Comparison of ENCODE assay signal across 8 cellular contexts in genomic region chr1:12528021-12528852, GRCh38.
A peak's percentile ranks its signal among the peaks of the same experiment; 100 is the strongest.
DNase-seq lines count a peak whose midpoint lies in the region; ATAC-seq and TF ChIP-seq lines count a peak whose summit lies in the region.

No MANE protein-coding gene starts in this region.

- H3K9me3 ChIP-seq in Peyer's patch (no peaks in the 10 kb centered on the region), psoas muscle (no peaks in the 10 kb centered on the region)

- H3K9me3 Mint-ChIP-seq in immature natural killer cell, result no peaks in the 10 kb centered on the region
- H3K9me3 Mint-ChIP-seq in T-helper 2 cell treated with Interferon-gamma antibody and Interleukin-4, amounts not matched to agents 5 μg/mL and 100 μg/mL, for 36 hours, result peaks cover under 1% of the 10 kb centered on the region

- DNase-seq in DMS53 (lab: John Stamatoyannopoulos, UW) (peak; percentile 95), Peyer's patch (peak in 2 of 3 donors; percentile 87 to 90), fibroblast of villous mesenchyme (ENCODE audit: low read depth) (peak; percentile 87), psoas muscle (peak; percentile 68 to 86), foreskin melanocyte (no peak), immature natural killer cell (no peak)
- DNase-seq in effector CD4-positive, alpha-beta T cell, result no peak
- DNase-seq in T-helper 2 cell treated with Interferon-gamma antibody and Interleukin-4, amounts not matched to agents 5 μg/mL and 100 μg/mL, for 36 hours (ENCODE audit: low spot score), result no peak

- H3K27ac Mint-ChIP-seq in immature natural killer cell, result no peak overlapping the region
- no peak overlapping the region for H3K27ac Mint-ChIP-seq in T-helper 2 cell treated with Interferon-gamma antibody and Interleukin-4, amounts not matched to agents 5 μg/mL and 100 μg/mL, for 36 hours

- TF ChIP-seq CTCF in Peyer's patch (IDR thresholded peaks at IDR 0.05) (no peak), fibroblast of villous mesenchyme (IDR thresholded peaks at IDR 0.05; ENCODE audit: insufficient read depth, low read depth, low read length) (no peak), psoas muscle (IDR thresholded peaks at IDR 0.05) (no peak)

- intact Hi-C loops in psoas muscle (cut with DNase I), result no loop called here

- H3K27me3 ChIP-seq in Peyer's patch (no peaks in the 10 kb centered on the region), psoas muscle (ENCODE audit: insufficient read depth in 3 of 3, low read length in 2 of 3) (no peaks in the 10 kb centered on the region)

- H3K27ac ChIP-seq in Peyer's patch (peak overlapping the region in 3 of 4 donors; percentile 0 to 79 (median 32)), psoas muscle (peak overlapping the region; percentile 38)

- peak overlapping the region in 1 of 4 donors; percentile 6 for H3K4me3 ChIP-seq in Peyer's patch
- no peak overlapping the region for H3K4me3 ChIP-seq in fibroblast of villous mesenchyme (ENCODE audit: low read depth, low read length)
- no peak overlapping the region for H3K4me3 ChIP-seq in psoas muscle

- H3K36me3 Mint-ChIP-seq in immature natural killer cell, result no peaks in the 10 kb centered on the region
- peaks cover 9% of the 10 kb centered on the region for H3K36me3 Mint-ChIP-seq in T-helper 2 cell treated with Interferon-gamma antibody and Interleukin-4, amounts not matched to agents 5 μg/mL and 100 μg/mL, for 36 hours (ENCODE audit: low read depth)

- H3K27me3 Mint-ChIP-seq in immature natural killer cell (ENCODE audit: low read depth in 3 of 3), result no peaks in the 10 kb centered on the region
- H3K27me3 Mint-ChIP-seq in T-helper 2 cell treated with Interferon-gamma antibody and Interleukin-4, amounts not matched to agents 5 μg/mL and 100 μg/mL, for 36 hours (ENCODE audit: low read depth), result no peaks in the 10 kb centered on the region

- no peak for TF ChIP-seq POLR2A in Peyer's patch (IDR thresholded peaks at IDR 0.05)

- H3K36me3 ChIP-seq in Peyer's patch, result no peaks in the 10 kb centered on the region
- H3K36me3 ChIP-seq in psoas muscle (ENCODE audit: insufficient read depth in 1 of 2, low read depth in 1 of 2), result no peaks in the 10 kb centered on the region

- H3K4me1 ChIP-seq in Peyer's patch, result peaks cover 0 to 44% (median 0%) of the 10 kb centered on the region in 4 donors
- peaks cover 22% of the 10 kb centered on the region for H3K4me1 ChIP-seq in psoas muscle

- 67 to 82% (median 71%) methylated on average over 24 of the region's 24 CpGs for WGBS in psoas muscle, 3 donors

- H3K4me3 Mint-ChIP-seq in immature natural killer cell, result no peak overlapping the region
- no peak overlapping the region for H3K4me3 Mint-ChIP-seq in T-helper 2 cell treated with Interferon-gamma antibody and Interleukin-4, amounts not matched to agents 5 μg/mL and 100 μg/mL, for 36 hours

- peak; percentile 50 to 68 (median 56) for ATAC-seq in psoas muscle

- peaks cover 0 to 6% of the 10 kb centered on the region in 2 donors for H3K4me1 Mint-ChIP-seq in immature natural killer cell
- peaks cover 16% of the 10 kb centered on the region for H3K4me1 Mint-ChIP-seq in T-helper 2 cell treated with Interferon-gamma antibody and Interleukin-4, amounts not matched to agents 5 μg/mL and 100 μg/mL, for 36 hours (ENCODE audit: low read depth)

Comparison
In these comparisons a context has a peak if more than half of its experiments do, and no peak if none do; other contexts are left out.
1. DNase-seq: peak in DMS53 (single experiment), Peyer's patch (2 of 3), fibroblast of villous mesenchyme (single experiment) and psoas muscle (2 of 2); none in foreskin melanocyte (single experiment), immature natural killer cell (0 of 3), effector CD4-positive, alpha-beta T cell (single experiment) and T-helper 2 cell treated with Interferon-gamma antibody and Interleukin-4, amounts not matched to agents 5 μg/mL and 100 μg/mL, for 36 hours (single experiment).